Comparison of ENCODE assay signal across 22 cellular contexts in genomic region chr9:123008909-123009308, GRCh38. TPM values are rescaled to one million over a fixed set of nuclear protein-coding genes. Genes with fewer than 3 reads are reported as not detected.
DNase-seq lines count a peak whose midpoint lies in the region; ATAC-seq, FAIRE-seq and TF ChIP-seq lines count a peak whose summit lies in the region.
"Had no signal": no experiment of that assay in that cellular context is flagged by ENCODE, and none has a peak within 500 bp of the region (broad histone marks: within the 10 kb centered on the region; RNA-seq: fewer than 3 reads in every experiment).

No MANE protein-coding gene starts in this region.

- ATAC-seq in left lobe of liver: peak; percentile 7
- ATAC-seq in gastroesophageal sphincter: no peak
- ATAC-seq: CD8-positive, alpha-beta T cell; HCT116 had no signal

- no peak for TF ChIP-seq CTCF in VCaP (conservative IDR thresholded peaks at IDR 0.05)
- TF ChIP-seq CTCF in gastroesophageal sphincter (IDR thresholded peaks at IDR 0.05): no peak

- peak; percentile 41 for FAIRE-seq in H54 (lab: Jason Lieb, UNC)
- FAIRE-seq: GM12892, GM19239, H1 had no signal

- peak overlapping the region; percentile 30 for H3K27ac ChIP-seq in VCaP
- H3K27ac ChIP-seq in gastroesophageal sphincter: no peak overlapping the region
- H3K27ac ChIP-seq: 22Rv1, BLaER1, C4-2B, GM23248 had no signal

- no peaks in the 10 kb centered on the region for H3K9me3 ChIP-seq in gastroesophageal sphincter
- H3K9me3 ChIP-seq: Caco-2 had no signal

- DNase-seq in H54 (ENCODE audit: insufficient read length, low spot score) (no peak), left lobe of liver (ENCODE audit: low spot score) (no peak), retina (peak; percentile 23), posterior vena cava (ENCODE audit: low spot score) (no peak), SKM-1 treated with dmso at 0.1 percent for 144 hours (lab: John Stamatoyannopoulos, UW; ENCODE audit: unreplicated experiment) (no peak), SK-N-DZ (ENCODE audit: low spot score) (no peak)
- DNase-seq: Caco-2; CD4-positive, CD25-positive, alpha-beta regulatory T cell; CD8-positive, alpha-beta T cell; DMS153; DND-41; GM23248; H9 had no signal

- no peak for TF ChIP-seq POLR2A in H54 (IDR thresholded peaks at IDR 0.05; ENCODE audit: low read depth, low read length)
- TF ChIP-seq POLR2A in gastroesophageal sphincter (IDR thresholded peaks at IDR 0.05): no peak

- TF ChIP-seq EP300 in gastroesophageal sphincter (IDR thresholded peaks at IDR 0.05): no peak

- H3K36me3 ChIP-seq in gastroesophageal sphincter: peaks cover 0 to 52% of the 10 kb centered on the region in 2 donors

- H3K4me3 ChIP-seq in gastroesophageal sphincter: no peak overlapping the region
- H3K4me3 ChIP-seq: BLaER1, GM23248 had no signal

- intact Hi-C loops in posterior vena cava (cut with DNase I): no loop called here

- peaks cover 1 to 40% (median 8%) of the 10 kb centered on the region in 3 donors for H3K4me1 ChIP-seq in gastroesophageal sphincter
- H3K4me1 ChIP-seq: BLaER1, Caco-2 had no signal

- no peaks in the 10 kb centered on the region for H3K27me3 ChIP-seq in gastroesophageal sphincter
- H3K27me3 ChIP-seq: BLaER1 had no signal

RNA-seq across cellular contexts. Expression of gene GPR21, which starts 24.6 kb away (rescaled TPM):
- total RNA-seq in left lobe of liver (0.55 TPM), posterior vena cava (1 to 10 TPM; 3.3 to 6.9 TPM), gastroesophageal sphincter (1 to 10 TPM in 3 of 4 donors, under 1 TPM in 1; 0.39 to 4.2 (median 3.2) TPM)
- not detected in 2 replicates for polyA plus RNA-seq in SK-N-DZ (2014; cell fraction: cytosol; rRNA removed)
- polyA plus RNA-seq in SK-N-DZ (2014; cell fraction: nucleus; rRNA removed): not detected in 2 replicates
- polyA plus RNA-seq: CD4-positive, CD25-positive, alpha-beta regulatory T cell; GM23248 had no signal
